9 cellular contexts compared by ENCODE assay signal in genomic region chr20:43389839-43390626, GRCh38.
A peak's percentile ranks its signal among the peaks of the same experiment; 100 is the strongest.
DNase-seq lines count a peak whose midpoint lies in the region; ATAC-seq and TF ChIP-seq lines count a peak whose summit lies in the region.
"Had no signal": no experiment of that assay in that cellular context is flagged by ENCODE, and none has a peak within 500 bp of the region (broad histone marks: within the 10 kb centered on the region; RNA-seq: fewer than 3 reads in every experiment).

No MANE protein-coding gene starts in this region.

- H3K4me1 ChIP-seq in OCI-LY7 (ENCODE audit: insufficient read depth, low read length, poor library complexity, severe bottlenecking) (no peaks in the 10 kb centered on the region), right cardiac atrium (ENCODE audit: control insufficient read depth, insufficient read depth, low read length) (no peaks in the 10 kb centered on the region)

- TF ChIP-seq CTCF in OCI-LY7 (conservative IDR thresholded peaks at IDR 0.05; ENCODE audit: low read length), result peak; percentile 68

- H3K9me3 ChIP-seq in OCI-LY7 (ENCODE audit: low read length) (no peaks in the 10 kb centered on the region), right cardiac atrium (ENCODE audit: control insufficient read depth, low read length) (no peaks in the 10 kb centered on the region)

- BruUV-seq in OCI-LY7 (replicated peaks; lab: Mats Ljungman, UMichigan), result no TSS peak

- CTCF ChIA-PET in OCI-LY7 (lab: Charles Lee; ENCODE audit: unreplicated experiment), result interaction anchor here (0.6 kb wide), 1 partner anchor 1656 kb away, joined by 3 read pairs; no protein-coding TSS in a partner anchor

- H3K4me3 ChIP-seq in OCI-LY7 (ENCODE audit: low read depth, low read length, poor library complexity, severe bottlenecking) (no peak overlapping the region), right cardiac atrium (ENCODE audit: low read length) (no peak overlapping the region)

- intact Hi-C loops in OCI-LY7 (cut with micrococcal nuclease; ENCODE audit: unreplicated experiment) (no loop called here), right cardiac atrium (cut with DNase I) (no loop called here)

- peaks cover 3% of the 10 kb centered on the region for H3K27me3 ChIP-seq in right cardiac atrium (ENCODE audit: control insufficient read depth, insufficient read depth)

- POLR2A ChIA-PET in OCI-LY7 (lab: Charles Lee), result no interaction called here

- no peak overlapping the region for H3K4me2 ChIP-seq in OCI-LY7 (ENCODE audit: low read length)

- H3K36me3 ChIP-seq in OCI-LY7 (ENCODE audit: insufficient read depth, low read length), result no peaks in the 10 kb centered on the region

- no peaks in the 10 kb centered on the region for H3K79me2 ChIP-seq in OCI-LY7 (ENCODE audit: insufficient read depth, low read depth, low read length)

- H3K27ac ChIP-seq in OCI-LY7 (ENCODE audit: low read depth, low read length, poor library complexity, severe bottlenecking), result no peak overlapping the region
- H3K27ac ChIP-seq in right cardiac atrium (ENCODE audit: low read length), result no peak overlapping the region

- no peaks in the 10 kb centered on the region for H4K20me1 ChIP-seq in OCI-LY7 (ENCODE audit: insufficient read depth, low read length)

- ATAC-seq in right cardiac atrium, result peak; percentile 28 to 37
- ATAC-seq in GM21423 (IDR thresholded peaks at IDR 0.05; ENCODE audit: unreplicated experiment), result no peak
- ATAC-seq in HG02981 (IDR thresholded peaks at IDR 0.05; ENCODE audit: unreplicated experiment), result no peak

- 38% methylated on average over 26 of the region's 26 CpGs for WGBS in right cardiac atrium

- peak; percentile 13 for DNase-seq in stimulated activated CD4-positive, alpha-beta T cell treated with anti-CD3 and anti-CD28 coated beads, Interleukin-4, amount 100 ng/mL, for 1 hour
- DNase-seq in stimulated activated CD4-positive, alpha-beta T cell treated with anti-CD3 and anti-CD28 coated beads, Interleukin-1b, Interleukin-23, amount 100 ng/mL, for 48 hours, result no peak
- DNase-seq in OCI-LY7 (ENCODE audit: low spot score) (no peak), right cardiac atrium (peak in 1 of 3 donors; percentile 51), NCI-H187 (lab: John Stamatoyannopoulos, UW) (no peak)
- no peak for DNase-seq in activated CD4-positive, alpha-beta T cell treated with anti-CD3 and anti-CD28 coated beads for 1 hour
- DNase-seq: central memory CD4-positive, alpha-beta T cell had no signal

- no peaks in the 10 kb centered on the region for H3K9me2 ChIP-seq in OCI-LY7 (ENCODE audit: insufficient read depth, low read length)

- H2AFZ ChIP-seq in OCI-LY7 (ENCODE audit: low read length), result no peak overlapping the region

Comparison
In these comparisons a context has a peak if more than half of its experiments do, and no peak if none do; other contexts are left out.
1. ATAC-seq: peak in right cardiac atrium (2 of 2); none in GM21423 (single experiment) and HG02981 (single experiment).